In the genomic region with DNA sequence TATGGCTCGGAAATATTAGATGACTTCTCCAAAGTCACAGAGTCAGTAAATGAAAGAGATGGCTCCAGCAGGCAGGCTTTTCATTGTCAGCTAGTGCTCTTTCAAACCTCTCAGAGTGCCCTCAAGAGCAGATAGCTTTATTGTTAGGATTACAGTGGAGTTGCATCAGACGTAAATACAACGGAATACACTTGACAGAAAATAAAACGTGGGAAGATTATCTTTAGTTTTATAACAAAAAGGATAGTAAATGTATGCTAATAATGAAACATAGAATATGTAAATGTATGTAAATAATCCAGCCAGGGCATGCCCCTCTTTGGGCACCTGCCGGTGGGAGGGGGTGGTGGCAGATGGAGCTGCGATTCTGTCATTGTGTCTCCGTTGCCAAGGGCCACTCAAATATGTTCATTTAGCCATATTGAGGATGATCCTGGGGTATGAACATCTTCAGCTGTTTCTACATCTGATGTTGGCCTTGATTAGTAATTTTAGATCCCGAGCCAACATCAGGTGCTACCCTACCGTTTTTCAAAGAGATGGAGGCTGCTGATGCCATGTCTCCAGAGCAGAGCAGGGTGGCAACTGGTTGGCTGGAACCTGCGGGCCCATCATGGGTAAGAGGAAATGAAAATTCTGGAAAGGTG, we compare ENCODE assay signal across 27 cellular contexts.
DNase-seq lines count a peak whose midpoint lies in the region; ATAC-seq and TF ChIP-seq lines count a peak whose summit lies in the region.
"Had no signal": no experiment of that assay in that cellular context is flagged by ENCODE, and none has a peak within 500 bp of the region (broad histone marks: within the 10 kb centered on the region; RNA-seq: fewer than 3 reads in every experiment).

No MANE protein-coding gene starts in this region.

- H3K9me3 ChIP-seq in neuronal stem cell (replicated peaks in 1 of 2; ENCODE audit: control insufficient read depth in 2 of 2, insufficient read depth in 1 of 2, low read depth in 1 of 2, low read length in 2 of 2): peaks cover 8 to 10% of the 10 kb centered on the region in 2 donors
- H3K9me3 ChIP-seq: pancreas, thyroid gland had no signal

- H2BK120ac ChIP-seq in neuronal stem cell (ENCODE audit: low read depth, low read length): no peak overlapping the region

- H3K4ac ChIP-seq in neuronal stem cell (ENCODE audit: low read length): no peak overlapping the region

- H4K91ac ChIP-seq in neuronal stem cell (ENCODE audit: low read depth, low read length, poor library complexity): no peak overlapping the region

- intact Hi-C loops in activated T-helper 2 cell treated with anti-CD3 and anti-CD28 coated beads, Interferon-gamma antibody, Interleukin-2, Interleukin-4, amounts not matched to agents 10 μg/mL and 5 μg/mL and 100 μg/mL, durations not matched to agents 14 hours and 24 hours and 36 hours (cut with micrococcal nuclease): no loop called here
- intact Hi-C loops in natural killer cell (cut with micrococcal nuclease): no loop called here
- intact Hi-C loops in activated CD4-positive, alpha-beta memory T cell treated with anti-CD3 and anti-CD28 coated beads for 36 hours (cut with micrococcal nuclease): no loop called here

- no peak overlapping the region for H3K27ac Mint-ChIP-seq in activated T-helper 2 cell treated with anti-CD3 and anti-CD28 coated beads, Interferon-gamma antibody, Interleukin-2, Interleukin-4, amounts not matched to agents 10 μg/mL and 5 μg/mL and 100 μg/mL, durations not matched to agents 14 hours and 24 hours and 36 hours
- H3K27ac Mint-ChIP-seq in natural killer cell: no peak overlapping the region
- no peak overlapping the region for H3K27ac Mint-ChIP-seq in activated CD4-positive, alpha-beta memory T cell treated with anti-CD3 and anti-CD28 coated beads for 36 hours
- H3K27ac Mint-ChIP-seq: activated naive CD8-positive, alpha-beta T cell; B cell; immature natural killer cell; naive B cell; stimulated activated naive CD8-positive, alpha-beta T cell treated with anti-CD3 and anti-CD28 coated beads, Interleukin-15, Interleukin-2, amounts not matched to agents 100 ng/mL and 50 ng/mL, for 24 hours; T-helper 1 cell treated with Interleukin-12 subunit alpha and Interleukin-12 subunit beta and Interleukin-4 antibody, amounts not matched to agents 30 μg/mL and 1 μg/mL, for 36 hours had no signal

- no peaks in the 10 kb centered on the region for H3K27me3 ChIP-seq in neuronal stem cell (ENCODE audit: control insufficient read depth in 3 of 3, insufficient read depth in 3 of 3, low read depth in 1 of 3, low read length in 3 of 3)
- H3K27me3 ChIP-seq: pancreas, right atrium auricular region, thyroid gland had no signal

- H3K4me3 Mint-ChIP-seq in activated T-helper 2 cell treated with anti-CD3 and anti-CD28 coated beads, Interferon-gamma antibody, Interleukin-2, Interleukin-4, amounts not matched to agents 10 μg/mL and 5 μg/mL and 100 μg/mL, durations not matched to agents 14 hours and 24 hours and 36 hours (ENCODE audit: low read depth): no peak overlapping the region
- no peak overlapping the region for H3K4me3 Mint-ChIP-seq in natural killer cell
- H3K4me3 Mint-ChIP-seq in activated CD4-positive, alpha-beta memory T cell treated with anti-CD3 and anti-CD28 coated beads for 36 hours: no peak overlapping the region
- H3K4me3 Mint-ChIP-seq: activated naive CD8-positive, alpha-beta T cell; B cell; immature natural killer cell; naive B cell; stimulated activated naive CD8-positive, alpha-beta T cell treated with anti-CD3 and anti-CD28 coated beads, Interleukin-15, Interleukin-2, amounts not matched to agents 100 ng/mL and 50 ng/mL, for 24 hours; T-helper 1 cell treated with Interleukin-12 subunit alpha and Interleukin-12 subunit beta and Interleukin-4 antibody, amounts not matched to agents 30 μg/mL and 1 μg/mL, for 36 hours had no signal

- H3K36me3 Mint-ChIP-seq in activated T-helper 2 cell treated with anti-CD3 and anti-CD28 coated beads, Interferon-gamma antibody, Interleukin-2, Interleukin-4, amounts not matched to agents 10 μg/mL and 5 μg/mL and 100 μg/mL, durations not matched to agents 14 hours and 24 hours and 36 hours (ENCODE audit: low read depth): no peaks in the 10 kb centered on the region
- no peaks in the 10 kb centered on the region for H3K36me3 Mint-ChIP-seq in natural killer cell
- H3K36me3 Mint-ChIP-seq in activated CD4-positive, alpha-beta memory T cell treated with anti-CD3 and anti-CD28 coated beads for 36 hours: no peaks in the 10 kb centered on the region
- H3K36me3 Mint-ChIP-seq: activated naive CD8-positive, alpha-beta T cell; immature natural killer cell had no signal

- H3K79me1 ChIP-seq in neuronal stem cell (ENCODE audit: low read depth, low read length): no peaks in the 10 kb centered on the region

- WGBS in neuronal stem cell (ENCODE audit: extremely low coverage in 2 of 2, insufficient read length in 2 of 2, insufficient replicate concordance in 1 of 2), 2 donors: no CpG with 5 or more reads among the region's 10 CpGs

- H2BK5ac ChIP-seq in neuronal stem cell (ENCODE audit: low read length): no peak overlapping the region

- H3K4me1 Mint-ChIP-seq in activated T-helper 2 cell treated with anti-CD3 and anti-CD28 coated beads, Interferon-gamma antibody, Interleukin-2, Interleukin-4, amounts not matched to agents 10 μg/mL and 5 μg/mL and 100 μg/mL, durations not matched to agents 14 hours and 24 hours and 36 hours (ENCODE audit: low read depth): peaks cover 1% of the 10 kb centered on the region
- peaks cover 0 to 6% of the 10 kb centered on the region in 2 donors for H3K4me1 Mint-ChIP-seq in natural killer cell
- H3K4me1 Mint-ChIP-seq in activated CD4-positive, alpha-beta memory T cell treated with anti-CD3 and anti-CD28 coated beads for 36 hours (ENCODE audit: low read depth): no peaks in the 10 kb centered on the region
- H3K4me1 Mint-ChIP-seq: B cell, immature natural killer cell had no signal

- H3K14ac ChIP-seq in neuronal stem cell (ENCODE audit: low read length): no peak overlapping the region

- POLR2A ChIA-PET in activated CD4-positive, alpha-beta memory T cell treated with anti-CD3 and anti-CD28 coated beads for 36 hours (lab: Charles Lee): no interaction called here

- CTCF ChIA-PET in activated CD4-positive, alpha-beta memory T cell treated with anti-CD3 and anti-CD28 coated beads for 36 hours (lab: Charles Lee): no interaction called here

- no peak overlapping the region for H2BK15ac ChIP-seq in neuronal stem cell (ENCODE audit: low read length)

- no peak overlapping the region for H2BK12ac ChIP-seq in neuronal stem cell (ENCODE audit: low read length)

- no peak overlapping the region for H3K4me2 ChIP-seq in neuronal stem cell (ENCODE audit: insufficient read depth, low read length, poor library complexity, severe bottlenecking)

- no peaks in the 10 kb centered on the region for H3K9me3 Mint-ChIP-seq in activated T-helper 2 cell treated with anti-CD3 and anti-CD28 coated beads, Interferon-gamma antibody, Interleukin-2, Interleukin-4, amounts not matched to agents 10 μg/mL and 5 μg/mL and 100 μg/mL, durations not matched to agents 14 hours and 24 hours and 36 hours
- H3K9me3 Mint-ChIP-seq in natural killer cell: no peaks in the 10 kb centered on the region
- H3K9me3 Mint-ChIP-seq in activated CD4-positive, alpha-beta memory T cell treated with anti-CD3 and anti-CD28 coated beads for 36 hours: no peaks in the 10 kb centered on the region
- H3K9me3 Mint-ChIP-seq: immature natural killer cell; T-helper 1 cell treated with Interleukin-12 subunit alpha and Interleukin-12 subunit beta and Interleukin-4 antibody, amounts not matched to agents 30 μg/mL and 1 μg/mL, for 36 hours had no signal

- no peak for TF ChIP-seq CTCF in natural killer cell (IDR thresholded peaks at IDR 0.05)

- peak overlapping the region; percentile 32 for H3K18ac ChIP-seq in neuronal stem cell (ENCODE audit: low read length)

- H3K4me3 ChIP-seq in neuronal stem cell (ENCODE audit: low read length in 2 of 2): no peak overlapping the region
- H3K4me3 ChIP-seq: pancreas, right atrium auricular region, thyroid gland had no signal

- H3K9ac ChIP-seq in neuronal stem cell (ENCODE audit: low read depth, low read length, poor library complexity): no peak overlapping the region

- H3K36me3 ChIP-seq in neuronal stem cell (replicated peaks in 1 of 2; ENCODE audit: control insufficient read depth in 2 of 2, insufficient read depth in 2 of 2, low read length in 2 of 2): peaks cover 0 to 2% of the 10 kb centered on the region in 2 donors
- H3K36me3 ChIP-seq: pancreas, right atrium auricular region, thyroid gland had no signal

- no peak overlapping the region for H4K8ac ChIP-seq in neuronal stem cell (ENCODE audit: low read depth, low read length)

- H3K4me1 ChIP-seq in neuronal stem cell (ENCODE audit: control insufficient read depth in 2 of 2, insufficient read depth in 1 of 2, low read depth in 1 of 2, low read length in 2 of 2): peaks cover 17 to 22% of the 10 kb centered on the region in 2 donors
- H3K4me1 ChIP-seq: pancreas, right atrium auricular region, thyroid gland had no signal

- peak overlapping the region; percentile 24 for H2AK5ac ChIP-seq in neuronal stem cell (ENCODE audit: low read depth, low read length)

- DNase-seq in DMS79 treated with DMSO at 0.1 percent for 48 hours (lab: John Stamatoyannopoulos, UW) (peak; percentile 48), DMS79 (lab: John Stamatoyannopoulos, UW) (no peak), NCI-H2029 treated with DMSO at 0.1 percent for 48 hours (lab: John Stamatoyannopoulos, UW) (peak; percentile 81), NCI-H524 (lab: John Stamatoyannopoulos, UW) (peak; percentile 80 to 94), neuronal stem cell (ENCODE audit: low spot score) (no peak), natural killer cell (no peak)
- no peak for DNase-seq in activated T-helper 2 cell treated with anti-CD3 and anti-CD28 coated beads, Interferon-gamma antibody, Interleukin-2, Interleukin-4, amounts not matched to agents 10 μg/mL and 5 μg/mL and 100 μg/mL, durations not matched to agents 14 hours and 24 hours and 36 hours (ENCODE audit: low spot score)
- DNase-seq in activated CD4-positive, alpha-beta memory T cell treated with anti-CD3 and anti-CD28 coated beads for 36 hours: no peak
- DNase-seq: 8988T; activated CD4-positive, alpha-beta T cell treated with anti-CD3 and anti-CD28 coated beads for 4 hours; cerebellar nuclear complex; EL; foreskin fibroblast; immature natural killer cell; mesendoderm; MM.1S; naive B cell; NCI-H2081 treated with DMSO at 0.1 percent for 48 hours; pancreas; thyroid gland had no signal

- peak overlapping the region; percentile 88 for H3K27ac ChIP-seq in neuronal stem cell (replicated peaks; ENCODE audit: low read length)
- H3K27ac ChIP-seq: epithelial cell of prostate, pancreas, right atrium auricular region, thyroid gland had no signal

- no peak overlapping the region for H2AFZ ChIP-seq in neuronal stem cell (ENCODE audit: low read length)

- H3K23ac ChIP-seq in neuronal stem cell (ENCODE audit: low read depth, low read length, poor library complexity): no peak overlapping the region

- H3K27me3 Mint-ChIP-seq in activated T-helper 2 cell treated with anti-CD3 and anti-CD28 coated beads, Interferon-gamma antibody, Interleukin-2, Interleukin-4, amounts not matched to agents 10 μg/mL and 5 μg/mL and 100 μg/mL, durations not matched to agents 14 hours and 24 hours and 36 hours (ENCODE audit: low read depth): no peaks in the 10 kb centered on the region
- H3K27me3 Mint-ChIP-seq in natural killer cell (ENCODE audit: low read depth in 2 of 2): peaks cover 7 to 13% of the 10 kb centered on the region in 2 donors
- H3K27me3 Mint-ChIP-seq in activated CD4-positive, alpha-beta memory T cell treated with anti-CD3 and anti-CD28 coated beads for 36 hours: peaks cover 12% of the 10 kb centered on the region

- ATAC-seq in natural killer cell: no peak
- ATAC-seq: left lobe of liver, pancreas had no signal

Comparison
In these comparisons a context has a peak if more than half of its experiments do, and no peak if none do; other contexts are left out.
1. DNase-seq: peak in DMS79 treated with DMSO at 0.1 percent for 48 hours (single experiment), NCI-H2029 treated with DMSO at 0.1 percent for 48 hours (single experiment) and NCI-H524 (2 of 2); none in DMS79 (single experiment), neuronal stem cell (single experiment), activated T-helper 2 cell treated with anti-CD3 and anti-CD28 coated beads, Interferon-gamma antibody, Interleukin-2, Interleukin-4, amounts not matched to agents 10 μg/mL and 5 μg/mL and 100 μg/mL, durations not matched to agents 14 hours and 24 hours and 36 hours (single experiment), natural killer cell (single experiment) and activated CD4-positive, alpha-beta memory T cell treated with anti-CD3 and anti-CD28 coated beads for 36 hours (single experiment).